ENCODE assay signal across 22 cellular contexts in genomic region chr10:107056160-107056559, GRCh38.
"Had no signal": no experiment of that assay in that cellular context is flagged by ENCODE, and none has a peak within 500 bp of the region (broad histone marks: within the 10 kb centered on the region; RNA-seq: fewer than 3 reads in every experiment).

No MANE protein-coding gene starts in this region.

- H3K27ac ChIP-seq: lower lobe of right lung, pancreas, prostate gland, transverse colon had no signal

- H3K4me1 ChIP-seq: lower lobe of right lung, pancreas, prostate gland, transverse colon had no signal

- H3K27me3 Mint-ChIP-seq: central memory CD8-positive, alpha-beta T cell; naive thymus-derived CD8-positive, alpha-beta T cell; T-cell had no signal

- H3K9me3 ChIP-seq: lower lobe of right lung, pancreas, prostate gland, transverse colon had no signal

- H3K27me3 ChIP-seq: pancreas, transverse colon had no signal

- H3K36me3 ChIP-seq: lower lobe of right lung, pancreas, prostate gland, transverse colon had no signal

- H3K4me3 Mint-ChIP-seq: central memory CD8-positive, alpha-beta T cell; dendritic cell treated with granulocyte-macrophage colony-stimulating factor and Interleukin-4, amounts not matched to agents 40 ng/mL and 50 ng/mL, for 4 days; endodermal cell; naive thymus-derived CD8-positive, alpha-beta T cell; neural crest cell; T-cell; T-helper 2 cell treated with Interferon-gamma antibody and Interleukin-4, amounts not matched to agents 5 μg/mL and 100 μg/mL, for 36 hours had no signal

- H3K27ac Mint-ChIP-seq: dendritic cell treated with granulocyte-macrophage colony-stimulating factor and Interleukin-4, amounts not matched to agents 40 ng/mL and 50 ng/mL, for 4 days; endodermal cell; naive thymus-derived CD8-positive, alpha-beta T cell; T-cell; T-helper 2 cell treated with Interferon-gamma antibody and Interleukin-4, amounts not matched to agents 5 μg/mL and 100 μg/mL, for 36 hours had no signal

- H3K4me1 Mint-ChIP-seq: central memory CD8-positive, alpha-beta T cell; naive thymus-derived CD8-positive, alpha-beta T cell; T-cell had no signal

- DNase-seq: activated CD4-positive, alpha-beta T cell treated with anti-CD3 and anti-CD28 coated beads for 4 hours; activated CD4-positive, alpha-beta T cell treated with anti-CD3 and anti-CD28 coated beads, Interleukin-2, amount 50 U/mL, for 4 hours; activated CD4-positive, CD25-positive, alpha-beta regulatory T cell; activated effector memory CD4-positive, alpha-beta T cell treated with Interleukin-2 at 50 U/mL for 16 hours; activated naive CD4-positive, alpha-beta T cell treated with anti-CD3 and anti-CD28 coated beads, Interleukin-2, amount 50 U/mL, for 16 hours; activated T-cell treated with anti-CD3 and anti-CD28 coated beads for 4 hours; amygdala; endodermal cell; lower lobe of right lung; mesenchymal stem cell; naive thymus-derived CD8-positive, alpha-beta T cell; nucleus accumbens; pancreas; stimulated activated CD4-positive, alpha-beta T cell treated with anti-CD3 and anti-CD28 coated beads, Interleukin-2, amount 100 ng/mL, for 48 hours; stimulated activated naive CD4-positive, alpha-beta T cell treated with Interleukin-2 at 50 U/mL for 16 hours; T-cell; transverse colon had no signal

- H3K9me3 Mint-ChIP-seq: dendritic cell treated with granulocyte-macrophage colony-stimulating factor and Interleukin-4, amounts not matched to agents 40 ng/mL and 50 ng/mL, for 4 days; endodermal cell; neural crest cell had no signal

- H3K4me3 ChIP-seq: lower lobe of right lung, pancreas, prostate gland, transverse colon had no signal

- H3K36me3 Mint-ChIP-seq: naive thymus-derived CD8-positive, alpha-beta T cell; T-cell had no signal
